In the genomic region with DNA sequence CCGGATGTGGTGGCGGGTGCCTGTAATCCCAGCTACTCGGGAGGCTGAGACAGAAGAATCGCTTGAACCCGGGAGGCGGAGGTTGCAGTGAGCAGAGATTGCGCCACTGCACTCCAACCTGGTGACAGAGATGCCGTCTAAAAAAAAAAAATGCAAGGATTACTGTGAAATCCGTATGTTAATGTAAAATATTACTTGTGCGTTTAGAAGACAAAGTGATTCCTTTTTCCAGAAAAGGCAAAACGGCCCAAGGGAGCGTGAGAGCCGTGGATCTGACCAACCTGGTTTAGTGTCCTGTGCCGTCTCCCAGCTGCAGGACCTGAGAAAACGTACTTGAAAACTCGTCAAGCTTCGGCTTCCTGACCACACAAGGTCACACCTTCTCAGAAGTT, we compare ENCODE assay signal across 8 cellular contexts. TPM values are rescaled to one million over a fixed set of nuclear protein-coding genes. Genes with fewer than 3 reads are reported as not detected.
A peak's percentile ranks its signal among the peaks of the same experiment; 100 is the strongest.
DNase-seq lines count a peak whose midpoint lies in the region; ATAC-seq and TF ChIP-seq lines count a peak whose summit lies in the region.

No MANE protein-coding gene starts in this region.

- peak overlapping the region; percentile 53 for H3K4me3 ChIP-seq in cardiac muscle cell
- peak overlapping the region; percentile 80 for H3K4me3 ChIP-seq in brain microvascular endothelial cell (ENCODE audit: low read depth, low read length)
- peak overlapping the region; percentile 80 to 83 for H3K4me3 ChIP-seq in mesenchymal stem cell (ENCODE audit: insufficient read depth in 1 of 2, low read depth in 1 of 2, low read length in 2 of 2)
- peak overlapping the region; percentile 66 to 89 (median 78) for H3K4me3 ChIP-seq in upper lobe of left lung

- H3K36me3 ChIP-seq in cardiac muscle cell (no peaks in the 10 kb centered on the region), brain microvascular endothelial cell (replicated peaks) (no peaks in the 10 kb centered on the region), mesenchymal stem cell (ENCODE audit: control insufficient read depth in 1 of 2, insufficient read depth in 2 of 2, low read depth in 1 of 2, low read length in 2 of 2) (no peaks in the 10 kb centered on the region), upper lobe of left lung (no peaks in the 10 kb centered on the region)

- H2AFZ ChIP-seq in mesenchymal stem cell (ENCODE audit: low read depth, low read length) = peak overlapping the region; percentile 75

- no peak overlapping the region for H2BK120ac ChIP-seq in mesenchymal stem cell (ENCODE audit: low read depth, low read length)

- no peak overlapping the region for H2AK5ac ChIP-seq in mesenchymal stem cell (ENCODE audit: low read length, severe bottlenecking)

- H3K4ac ChIP-seq in mesenchymal stem cell (ENCODE audit: low read depth in 1 of 2, low read length in 2 of 2) = no peak overlapping the region

- intact Hi-C loops in cardiac septum (cut with DNase I) = loop anchor here (2.0 kb wide), 2 partner anchors 37 to 73 kb away; partner anchors contain the start of genes IL17RA and TMEM121B

- ATAC-seq in upper lobe of left lung (ENCODE audit: low FRiP score in 2 of 2) (no peak), HG02870 (IDR thresholded peaks at IDR 0.05; ENCODE audit: unreplicated experiment) (no peak), GM21390 (IDR thresholded peaks at IDR 0.05; ENCODE audit: unreplicated experiment) (no peak)
- ATAC-seq in activated CD4-positive, CD25-positive, alpha-beta regulatory T cell treated with anti-CD3 and anti-CD28 coated beads, Interleukin-2, amount 50 U/mL, for 24 hours = no peak

- H3K14ac ChIP-seq in mesenchymal stem cell (ENCODE audit: low read length in 2 of 2) = no peak overlapping the region

- H3K9me3 ChIP-seq in cardiac muscle cell (ENCODE audit: low read depth) (no peaks in the 10 kb centered on the region), mesenchymal stem cell (ENCODE audit: control insufficient read depth, low read length) (no peaks in the 10 kb centered on the region), upper lobe of left lung (no peaks in the 10 kb centered on the region)

- H3K27me3 ChIP-seq in cardiac muscle cell (no peaks in the 10 kb centered on the region), brain microvascular endothelial cell (replicated peaks) (no peaks in the 10 kb centered on the region), mesenchymal stem cell (ENCODE audit: control insufficient read depth in 1 of 2, insufficient read depth in 1 of 2, low read length in 2 of 2) (no peaks in the 10 kb centered on the region), upper lobe of left lung (no peaks in the 10 kb centered on the region)

- H4K8ac ChIP-seq in mesenchymal stem cell (ENCODE audit: low read length) = peak overlapping the region; percentile 51

- in situ Hi-C loops in brain microvascular endothelial cell (cut with HindIII; ENCODE audit: low pct_ligation_motif_present, low sequenced_read_pairs) = no loop called here

- H3K9ac ChIP-seq in mesenchymal stem cell (ENCODE audit: low read length) = peak overlapping the region; percentile 90

- no peak overlapping the region for H3K23ac ChIP-seq in mesenchymal stem cell (ENCODE audit: low read length in 2 of 2)

- H3K79me1 ChIP-seq in mesenchymal stem cell (replicated peaks; ENCODE audit: low read length, poor library complexity, severe bottlenecking) = peaks cover 23% of the 10 kb centered on the region

- TF ChIP-seq EP300 in upper lobe of left lung (IDR thresholded peaks at IDR 0.05) = no peak

- no peak overlapping the region for H2BK5ac ChIP-seq in mesenchymal stem cell (ENCODE audit: low read depth, low read length, poor library complexity, severe bottlenecking)

- H3K27ac ChIP-seq in cardiac muscle cell = peak overlapping the region; percentile 80
- no peak overlapping the region for H3K27ac ChIP-seq in brain microvascular endothelial cell
- H3K27ac ChIP-seq in mesenchymal stem cell (ENCODE audit: low read length, poor library complexity, severe bottlenecking) = peak overlapping the region; percentile 32
- peak overlapping the region; percentile 85 to 92 (median 90) for H3K27ac ChIP-seq in upper lobe of left lung

- DNase-seq in cardiac muscle cell (ENCODE audit: low read depth in 1 of 2, low spot score in 1 of 2) = no peak
- DNase-seq in cardiac septum (ENCODE audit: low spot score) = no peak
- DNase-seq in brain microvascular endothelial cell = no peak
- DNase-seq in mesenchymal stem cell = no peak
- no peak for DNase-seq in upper lobe of left lung

- no peak overlapping the region for H2BK15ac ChIP-seq in mesenchymal stem cell (ENCODE audit: low read depth, poor library complexity, severe bottlenecking)

- WGBS in mesenchymal stem cell = 57% methylated on average over 17 of the region's 17 CpGs
- 47 to 48% methylated on average over 16 to 17 of the region's 17 CpGs for WGBS in upper lobe of left lung, 2 donors

- peak overlapping the region; percentile 78 for H3K4me2 ChIP-seq in mesenchymal stem cell (ENCODE audit: low read length, poor library complexity, severe bottlenecking)

- TF ChIP-seq CTCF in cardiac muscle cell (IDR thresholded peaks at IDR 0.05; ENCODE audit: low read depth, low read length) = no peak
- no peak for TF ChIP-seq CTCF in brain microvascular endothelial cell (IDR thresholded peaks at IDR 0.05; ENCODE audit: low read depth, low read length, missing control alignments)
- TF ChIP-seq CTCF in upper lobe of left lung (IDR thresholded peaks at IDR 0.05) = no peak

- H3K18ac ChIP-seq in mesenchymal stem cell (ENCODE audit: low read depth in 1 of 2, low read length in 2 of 2) = peak overlapping the region; percentile 25 to 61

- no peak for TF ChIP-seq POLR2A in upper lobe of left lung (IDR thresholded peaks at IDR 0.05)

- no peak overlapping the region for H2BK12ac ChIP-seq in mesenchymal stem cell (ENCODE audit: low read length in 2 of 2)

- H3K4me1 ChIP-seq in cardiac muscle cell (ENCODE audit: low read depth) (peaks cover 5% of the 10 kb centered on the region), mesenchymal stem cell (ENCODE audit: control insufficient read depth, insufficient read depth, low read depth, low read length) (peaks cover 6% of the 10 kb centered on the region), upper lobe of left lung (peaks cover 22 to 44% (median 25%) of the 10 kb centered on the region in 4 donors)

- no peak overlapping the region for H4K91ac ChIP-seq in mesenchymal stem cell (ENCODE audit: low read length)

RNA-seq across cellular contexts. Expression of gene HDHD5, which starts 0.9 kb away (rescaled TPM):
- 121 and 131 TPM in 2 replicates for total RNA-seq in cardiac muscle cell
- 164 and 182 TPM in 2 replicates for polyA plus RNA-seq in cardiac muscle cell
- 39.6 TPM for total RNA-seq in cardiac septum
- polyA plus RNA-seq in mesenchymal stem cell (2013, experiment 1 of 2) = 11.1 TPM
- 11.9 TPM for polyA plus RNA-seq in mesenchymal stem cell (2013, experiment 2 of 2)
- 10 to 100 TPM; 28.0 to 47.1 (median 34.3) TPM for total RNA-seq in upper lobe of left lung

RNA-seq across cellular contexts. Expression of gene TMEM121B, which starts 37.0 kb away (rescaled TPM):
- total RNA-seq in cardiac muscle cell (6.7 and 10.2 TPM in 2 replicates), cardiac septum (1.0 TPM), upper lobe of left lung (1 to 10 TPM in 3 of 6 donors, under 1 TPM in 2, not detected in 1; 0.10 to 2.0 (median 1.1) TPM)
- 4.5 and 7.9 TPM in 2 replicates for polyA plus RNA-seq in cardiac muscle cell
- polyA plus RNA-seq in mesenchymal stem cell (2013, experiment 1 of 2) = 0.11 TPM
- 0.08 TPM for polyA plus RNA-seq in mesenchymal stem cell (2013, experiment 2 of 2)
